Comparison of ENCODE assay signal across 1 cellular context in genomic region chr16:67278773-67279295, GRCh38.
TF ChIP-seq lines count a peak whose summit lies in the region.

No MANE protein-coding gene starts in this region.

TF ChIP-seq in GM12878, 131 proteins besides CTCF, POLR2A, EP300 and RAD21:
- 0 out of 4 replicates have a peak, but pooled peaks of 1 of the 2 experiments have one; percentile 4 for TF ChIP-seq IKZF2 (IDR thresholded peaks at IDR 0.05)
- no peak for TF ChIP-seq TBL1XR1 (IDR thresholded peaks at IDR 0.05; ENCODE audit: low read depth, low read length)
- TF ChIP-seq USF1 (IDR thresholded peaks at IDR 0.05; ENCODE audit: borderline replicate concordance, extremely low read length, insufficient read depth, low read depth, low read length), result peak; percentile 9
- TF ChIP-seq NBN (IDR thresholded peaks at IDR 0.05), result 0 out of 2 replicates have a peak, but pooled peaks have one; percentile 18
- TF ChIP-seq BACH1 (IDR thresholded peaks at IDR 0.05; ENCODE audit: borderline replicate concordance), result no peak
- TF ChIP-seq EGR1 (IDR thresholded peaks at IDR 0.05; ENCODE audit: borderline replicate concordance in 1 of 2, low read depth in 2 of 2, low read length in 2 of 2), result peak in 1 of 2 experiments; percentile 38; a peak in 1 of 3 replicates
- 0 out of 2 replicates have a peak, but pooled peaks have one; percentile 3 for TF ChIP-seq SMC3 (IDR thresholded peaks at IDR 0.05; ENCODE audit: borderline replicate concordance, low read length)
